ENCODE assay signal across 28 cellular contexts in the genomic region with DNA sequence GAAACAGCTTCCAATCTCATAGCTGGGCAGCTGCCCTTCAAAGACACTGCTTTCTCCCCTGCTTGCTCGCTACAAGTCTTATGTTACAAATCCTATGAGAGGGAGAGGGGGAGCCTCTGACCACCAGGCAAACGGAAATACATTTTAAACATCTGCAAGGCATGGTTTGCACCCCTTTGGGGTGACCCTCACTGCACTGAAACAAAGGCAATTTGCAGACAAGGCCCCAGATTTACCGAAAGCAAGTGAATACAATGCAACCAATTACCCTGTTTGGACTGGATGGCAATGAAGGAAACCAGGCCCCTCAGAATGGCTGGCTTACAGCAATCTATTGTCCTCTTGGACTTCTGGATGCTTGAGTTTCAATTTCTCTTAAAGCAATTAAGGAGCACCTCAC. TPM values are rescaled to one million over a fixed set of nuclear protein-coding genes. Genes with fewer than 3 reads are reported as not detected.
A peak's percentile ranks its signal among the peaks of the same experiment; 100 is the strongest.
DNase-seq lines count a peak whose midpoint lies in the region; ATAC-seq and TF ChIP-seq lines count a peak whose summit lies in the region.
"Had no signal": no experiment of that assay in that cellular context is flagged by ENCODE, and none has a peak within 500 bp of the region (broad histone marks: within the 10 kb centered on the region; RNA-seq: fewer than 3 reads in every experiment).

No MANE protein-coding gene starts in this region.

- no peaks in the 10 kb centered on the region for H3K79me2 ChIP-seq in OCI-LY3 (ENCODE audit: low read length)
- H3K79me2 ChIP-seq: parathyroid adenoma had no signal

- no peak overlapping the region for H2AFZ ChIP-seq in OCI-LY3 (ENCODE audit: low read depth, low read length)
- H2AFZ ChIP-seq: parathyroid adenoma had no signal

- 0 out of 2 replicates have a peak, but pooled peaks cover 6% of the 10 kb centered on the region for H4K20me1 ChIP-seq in OCI-LY3 (ENCODE audit: insufficient read depth, low read length)

- peaks cover 42% of the 10 kb centered on the region for H3K4me1 ChIP-seq in OCI-LY3 (ENCODE audit: low read length)
- H3K4me1 ChIP-seq in endodermal cell (ENCODE audit: control insufficient read depth, insufficient read depth, low read length): no peaks in the 10 kb centered on the region
- H3K4me1 ChIP-seq: ascending aorta had no signal

- H3K27me3 ChIP-seq in OCI-LY3 (ENCODE audit: low read depth, low read length): no peaks in the 10 kb centered on the region
- no peaks in the 10 kb centered on the region for H3K27me3 ChIP-seq in endodermal cell (ENCODE audit: control insufficient read depth, insufficient read depth, low read length, poor library complexity, severe bottlenecking)
- H3K27me3 ChIP-seq: ascending aorta, tibial artery had no signal

- no peak for DNase-seq in GM13977 (ENCODE audit: low spot score)
- DNase-seq in endodermal cell: peak; percentile 59
- peak; percentile 14 for DNase-seq in posterior vena cava (ENCODE audit: low spot score)
- no peak for DNase-seq in nucleus accumbens (lab: John Stamatoyannopoulos, UW)
- no peak for DNase-seq in inferior parietal cortex (ENCODE audit: extremely low spot score)
- DNase-seq: activated CD4-positive, alpha-beta T cell treated with anti-CD3 and anti-CD28 coated beads for 48 hours; CD4-positive, alpha-beta memory T cell; DMS53; erythroblast; foreskin fibroblast; GDM1; left ventricle myocardium superior; midbrain; natural killer cell; NCI-H510A; RPMI8226; stimulated activated naive CD8-positive, alpha-beta T cell treated with anti-CD3 and anti-CD28 coated beads, Interleukin-15, amount 100 ng/mL, for 72 hours; tibial artery had no signal

- peaks cover 76% of the 10 kb centered on the region for H3K36me3 Mint-ChIP-seq in endodermal cell (ENCODE audit: low read depth)

- in situ Hi-C loops in GM13977 (cut with MboI; ENCODE audit: low pct_unique_long_range_greater_than_20kb, low sequenced_read_pairs, unreplicated experiment): no loop called here

- H3K9ac ChIP-seq in OCI-LY3 (ENCODE audit: low read length) (peak overlapping the region; percentile 3; the same call in 1 of the 2 replicates), endodermal cell (ENCODE audit: extremely low read depth, low read length, poor library complexity, severe bottlenecking) (no peak overlapping the region)
- H3K9ac ChIP-seq: parathyroid adenoma had no signal

- H3K4me1 Mint-ChIP-seq in endodermal cell: no peaks in the 10 kb centered on the region
- H3K4me1 Mint-ChIP-seq: activated naive CD4-positive, alpha-beta T cell treated with anti-CD3 and anti-CD28 coated beads, Interleukin-2, amount 50 U/mL, for 24 hours had no signal

- H3K4me3 ChIP-seq in OCI-LY3 (ENCODE audit: low read length) (no peak overlapping the region), endodermal cell (ENCODE audit: low read length) (no peak overlapping the region)
- H3K4me3 ChIP-seq: ascending aorta, SK-N-MC, tibial artery had no signal

- TF ChIP-seq CTCF in GM13977 (IDR thresholded peaks at IDR 0.05; ENCODE audit: extremely low read depth, insufficient read depth, missing control alignments): peak; percentile 25
- TF ChIP-seq CTCF in OCI-LY3 (IDR thresholded peaks at IDR 0.05; ENCODE audit: low read depth, low read length): no peak
- TF ChIP-seq CTCF in endodermal cell (conservative IDR thresholded peaks at IDR 0.05): peak; percentile 50

- no peaks in the 10 kb centered on the region for H3K9me3 Mint-ChIP-seq in endodermal cell
- H3K9me3 Mint-ChIP-seq: activated naive CD4-positive, alpha-beta T cell treated with anti-CD3 and anti-CD28 coated beads, Interleukin-2, amount 50 U/mL, for 24 hours; activated T-helper 1 cell treated with anti-CD3 and anti-CD28 coated beads, Interleukin-12 subunit alpha, Interleukin-12 subunit beta, Interleukin-2, Interleukin-4 antibody, amounts not matched to agents 30 ng/mL and 10 ng/mL and 1 ng/mL, durations not matched to agents 14 hours and 24 hours and 36 hours; CD4-positive, alpha-beta memory T cell; central memory CD8-positive, alpha-beta T cell; natural killer cell; stimulated activated naive CD8-positive, alpha-beta T cell treated with anti-CD3 and anti-CD28 coated beads, Interleukin-15, amount 100 ng/mL, for 72 hours had no signal

- no peak for ATAC-seq in GM19463 (IDR thresholded peaks at IDR 0.05; ENCODE audit: unreplicated experiment)
- ATAC-seq: left ventricle myocardium superior; natural killer cell; sciatic nerve; stimulated activated naive CD8-positive, alpha-beta T cell treated with anti-CD3 and anti-CD28 coated beads, Interleukin-15, amount 100 ng/mL, for 72 hours had no signal

- no peak overlapping the region for H3K4me3 Mint-ChIP-seq in endodermal cell
- H3K4me3 Mint-ChIP-seq: activated naive CD4-positive, alpha-beta T cell treated with anti-CD3 and anti-CD28 coated beads, Interleukin-2, amount 50 U/mL, for 24 hours; activated T-helper 1 cell treated with anti-CD3 and anti-CD28 coated beads, Interleukin-12 subunit alpha, Interleukin-12 subunit beta, Interleukin-2, Interleukin-4 antibody, amounts not matched to agents 30 ng/mL and 10 ng/mL and 1 ng/mL, durations not matched to agents 14 hours and 24 hours and 36 hours; CD4-positive, alpha-beta memory T cell; central memory CD8-positive, alpha-beta T cell; natural killer cell; stimulated activated naive CD8-positive, alpha-beta T cell treated with anti-CD3 and anti-CD28 coated beads, Interleukin-15, amount 100 ng/mL, for 72 hours had no signal

- peak overlapping the region; percentile 23 for H3K27ac Mint-ChIP-seq in endodermal cell
- H3K27ac Mint-ChIP-seq: activated naive CD4-positive, alpha-beta T cell treated with anti-CD3 and anti-CD28 coated beads, Interleukin-2, amount 50 U/mL, for 24 hours; activated T-helper 1 cell treated with anti-CD3 and anti-CD28 coated beads, Interleukin-12 subunit alpha, Interleukin-12 subunit beta, Interleukin-2, Interleukin-4 antibody, amounts not matched to agents 30 ng/mL and 10 ng/mL and 1 ng/mL, durations not matched to agents 14 hours and 24 hours and 36 hours had no signal

- intact Hi-C loops in posterior vena cava (cut with DNase I): no loop called here

- WGBS in endodermal cell (ENCODE audit: insufficient coverage in 1 of 2, insufficient read length in 1 of 2), 2 experiments: 91 to 100% methylated on average over 2 to 3 of the region's 3 CpGs

- no peaks in the 10 kb centered on the region for H3K27me3 Mint-ChIP-seq in endodermal cell (ENCODE audit: insufficient read depth)
- H3K27me3 Mint-ChIP-seq: activated naive CD4-positive, alpha-beta T cell treated with anti-CD3 and anti-CD28 coated beads, Interleukin-2, amount 50 U/mL, for 24 hours; CD4-positive, alpha-beta memory T cell; central memory CD8-positive, alpha-beta T cell; stimulated activated naive CD8-positive, alpha-beta T cell treated with anti-CD3 and anti-CD28 coated beads, Interleukin-15, amount 100 ng/mL, for 72 hours had no signal

- H3K27ac ChIP-seq in OCI-LY3 (ENCODE audit: low read length): peak overlapping the region; percentile 62
- H3K27ac ChIP-seq in endodermal cell (ENCODE audit: low read depth, low read length): no peak overlapping the region
- H3K27ac ChIP-seq: ascending aorta, parathyroid adenoma, SK-N-MC, tibial artery had no signal

- H3K4me2 ChIP-seq in OCI-LY3 (ENCODE audit: low read length): peak overlapping the region; percentile 58

- H3K36me3 ChIP-seq in OCI-LY3 (replicated peaks; ENCODE audit: low read depth, low read length) (peaks cover 25% of the 10 kb centered on the region), endodermal cell (ENCODE audit: control insufficient read depth, insufficient read depth, low read length) (peaks cover 96% of the 10 kb centered on the region)

- H3K9me3 ChIP-seq in OCI-LY3 (ENCODE audit: insufficient read depth, low read length): no peaks in the 10 kb centered on the region
- no peaks in the 10 kb centered on the region for H3K9me3 ChIP-seq in endodermal cell (ENCODE audit: control insufficient read depth, low read length)
- H3K9me3 ChIP-seq: ascending aorta, tibial artery had no signal

RNA-seq across cellular contexts. Expression of a gene that starts 11.8 kb away (rescaled TPM):
- 10 to 100 TPM; 69.4 to 82.6 TPM for total RNA-seq in endodermal cell
- polyA plus RNA-seq in endodermal cell (2013, experiment 1 of 2): 46.1 TPM
- 39.7 TPM for polyA plus RNA-seq in endodermal cell (2013, experiment 2 of 2)
- total RNA-seq in posterior vena cava: 10 to 100 TPM; 20.2 to 27.6 TPM

RNA-seq across cellular contexts. Expression of a gene that starts 30.3 kb away (rescaled TPM):
- 10 to 100 TPM; 68.5 to 75.2 TPM for total RNA-seq in endodermal cell
- 91.8 TPM for polyA plus RNA-seq in endodermal cell (2013, experiment 1 of 2)
- 94.9 TPM for polyA plus RNA-seq in endodermal cell (2013, experiment 2 of 2)
- 10 to 100 TPM; 77.7 to 80.5 TPM for total RNA-seq in posterior vena cava

RNA-seq across cellular contexts. Expression of a gene that starts 43.2 kb away (rescaled TPM):
- 100 to 1,000 TPM; 120 to 170 TPM for total RNA-seq in endodermal cell
- polyA plus RNA-seq in endodermal cell (2013, experiment 1 of 2): 187 TPM
- polyA plus RNA-seq in endodermal cell (2013, experiment 2 of 2): 180 TPM
- 10 to 100 TPM; 39.0 to 52.1 TPM for total RNA-seq in posterior vena cava
- total RNA-seq: activated T-helper 1 cell treated with anti-CD3 and anti-CD28 coated beads, Interleukin-12 subunit alpha, Interleukin-12 subunit beta, Interleukin-2, Interleukin-4 antibody, amounts not matched to agents 30 ng/mL and 10 ng/mL and 1 ng/mL, durations not matched to agents 14 hours and 24 hours and 36 hours; CD4-positive, alpha-beta memory T cell; T-helper 2 cell treated with Interferon-gamma antibody and Interleukin-4, amounts not matched to agents 100 ng/mL and 5 ng/mL, for 36 hours had no signal
- polyA plus RNA-seq: CD4-positive, alpha-beta memory T cell had no signal

Comparison
In these comparisons a context has a peak if more than half of its experiments do, and no peak if none do; other contexts are left out.
1. DNase-seq: peak in endodermal cell (single experiment) and posterior vena cava (single experiment); none in GM13977 (single experiment), nucleus accumbens (0 of 56) and inferior parietal cortex (single experiment).